9 cellular contexts compared by ENCODE assay signal in the genomic region with DNA sequence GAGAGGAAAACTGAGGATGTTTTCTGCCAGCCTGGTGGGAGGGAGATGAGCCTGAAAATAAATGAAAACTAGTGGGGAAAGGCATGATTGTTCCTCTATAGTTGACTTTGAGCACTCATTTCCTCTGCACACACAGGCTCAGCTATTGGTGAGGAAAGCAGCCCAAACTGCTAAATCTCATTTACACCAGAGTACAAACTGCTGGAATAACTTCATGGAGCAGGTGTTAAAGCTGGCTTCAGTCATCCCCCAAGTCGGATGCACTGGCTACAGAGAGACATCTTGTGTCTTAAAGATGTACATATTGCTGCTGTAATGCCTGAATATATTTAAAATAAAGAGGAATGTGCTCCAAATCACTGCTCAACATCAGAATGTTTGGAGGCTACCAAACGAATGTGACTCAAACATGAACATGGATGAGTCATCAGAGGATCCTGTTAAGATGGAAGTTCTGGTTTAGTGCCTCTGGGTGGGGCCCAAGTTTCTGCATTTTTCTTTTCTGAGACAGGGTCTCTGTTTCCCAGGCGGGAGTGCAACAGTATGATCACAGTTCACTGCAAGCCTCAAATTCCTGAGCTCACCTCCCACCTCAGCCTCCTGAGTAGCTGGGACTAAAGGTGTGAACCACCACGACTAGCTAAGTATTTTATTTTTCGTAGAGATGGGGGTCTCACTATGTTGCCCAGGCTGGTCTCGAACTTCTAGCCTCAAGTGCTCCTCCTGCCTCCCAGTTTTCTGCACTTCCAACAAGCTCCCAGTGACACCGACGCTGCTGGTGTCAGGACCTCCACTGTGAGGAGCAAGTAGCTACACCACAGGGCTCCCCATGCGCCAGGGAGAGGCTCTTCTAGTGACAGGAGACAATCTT.
DNase-seq lines count a peak whose midpoint lies in the region; ATAC-seq and TF ChIP-seq lines count a peak whose summit lies in the region.
"Had no signal": no experiment of that assay in that cellular context is flagged by ENCODE, and none has a peak within 500 bp of the region (broad histone marks: within the 10 kb centered on the region; RNA-seq: fewer than 3 reads in every experiment).

No MANE protein-coding gene starts in this region.

- H3K9me3 Mint-ChIP-seq in activated T-cell treated with anti-CD3 and anti-CD28 coated beads, Interleukin-2, amount 50 U/mL, for 72 hours: no peaks in the 10 kb centered on the region

- POLR2A ChIA-PET in Panc1 (lab: Charles Lee): no interaction called here

- H3K27me3 Mint-ChIP-seq in activated T-cell treated with anti-CD3 and anti-CD28 coated beads, Interleukin-2, amount 50 U/mL, for 72 hours (ENCODE audit: low read depth): no peaks in the 10 kb centered on the region

- no peak for TF ChIP-seq CTCF in Panc1 (IDR thresholded peaks at IDR 0.05)

- peaks cover 16% of the 10 kb centered on the region for H3K4me1 Mint-ChIP-seq in activated T-cell treated with anti-CD3 and anti-CD28 coated beads, Interleukin-2, amount 50 U/mL, for 72 hours (ENCODE audit: low read depth)

- H3K27me3 ChIP-seq in Panc1 (ENCODE audit: control insufficient read depth, insufficient read depth, low read length) (no peaks in the 10 kb centered on the region), aorta (ENCODE audit: control insufficient read depth in 1 of 2, insufficient read depth in 2 of 2, low read length in 1 of 2) (no peaks in the 10 kb centered on the region)

- CTCF ChIA-PET in Panc1 (lab: Charles Lee): no interaction called here

- no peaks in the 10 kb centered on the region for H3K9me3 ChIP-seq in Panc1 (ENCODE audit: control insufficient read depth, insufficient read depth, low read depth, low read length)
- no peaks in the 10 kb centered on the region for H3K9me3 ChIP-seq in aorta (ENCODE audit: control insufficient read depth, low read length)
- H3K9me3 ChIP-seq: Caco-2 had no signal

- in situ Hi-C loops in Panc1 (cut with HindIII; ENCODE audit: low pct_unique_long_range_greater_than_20kb, low sequenced_read_pairs): no loop called here

- H3K27ac ChIP-seq in Panc1 (ENCODE audit: low read length): no peak overlapping the region
- no peak overlapping the region for H3K27ac ChIP-seq in aorta (ENCODE audit: low read depth in 1 of 2, low read length in 2 of 2)

- peak; percentile 86 for ATAC-seq in activated T-cell treated with anti-CD3 and anti-CD28 coated beads, Interleukin-2, amount 50 U/mL, for 72 hours (replicated peaks in 1 of 2)
- ATAC-seq in Panc1 (no peak), esophagus mucosa (peak; percentile 65), GM18519 (IDR thresholded peaks at IDR 0.05; ENCODE audit: low FRiP score, unreplicated experiment) (no peak), aorta (ENCODE audit: low FRiP score) (no peak)

- BruUV-seq in Panc1 (replicated peaks; lab: Mats Ljungman, UMichigan): no TSS peak

- intact Hi-C loops in Panc1 (cut with micrococcal nuclease; ENCODE audit: unreplicated experiment) (no loop called here), aorta (cut with DNase I) (no loop called here)

- no peak overlapping the region for H3K4me3 ChIP-seq in Panc1 (ENCODE audit: low read depth in 2 of 2, low read length in 2 of 2)
- no peak overlapping the region for H3K4me3 ChIP-seq in aorta (ENCODE audit: low read length in 2 of 2)

- peaks cover 3 to 28% of the 10 kb centered on the region in 2 donors for H3K36me3 Mint-ChIP-seq in activated T-cell treated with anti-CD3 and anti-CD28 coated beads, Interleukin-2, amount 50 U/mL, for 72 hours (ENCODE audit: insufficient read depth in 2 of 2)

- H3K4me1 ChIP-seq in Panc1 (ENCODE audit: control insufficient read depth, insufficient read depth, low read length) (no peaks in the 10 kb centered on the region), aorta (ENCODE audit: control insufficient read depth in 1 of 2, insufficient read depth in 2 of 2, low read length in 2 of 2) (no peaks in the 10 kb centered on the region)
- H3K4me1 ChIP-seq: Caco-2 had no signal

- H3K4me3 Mint-ChIP-seq in activated T-cell treated with anti-CD3 and anti-CD28 coated beads, Interleukin-2, amount 50 U/mL, for 72 hours: no peak overlapping the region

- peak overlapping the region; percentile 44 for H3K27ac Mint-ChIP-seq in activated T-cell treated with anti-CD3 and anti-CD28 coated beads, Interleukin-2, amount 50 U/mL, for 72 hours

- 71 to 75% methylated on average over 9 of the region's 9 CpGs for WGBS in aorta, 2 donors

- peak in 1 of 2 donors; percentile 22 for DNase-seq in activated T-cell treated with anti-CD3 and anti-CD28 coated beads, Interleukin-2, amount 50 U/mL, for 72 hours
- DNase-seq in activated T-cell treated with anti-CD3 and anti-CD28 coated beads for 4 hours (no peak), Panc1 (ENCODE audit: low read depth, low spot score) (peak; percentile 7), smooth muscle cell of the brain vasculature (ENCODE audit: low read depth, low spot score) (peak; percentile 21), OCI-M1 (lab: John Stamatoyannopoulos, UW) (no peak), aorta (no peak)
- DNase-seq: Caco-2 had no signal

- H3K36me3 ChIP-seq in Panc1 (ENCODE audit: control insufficient read depth, insufficient read depth, low read length): no peaks in the 10 kb centered on the region
- H3K36me3 ChIP-seq in aorta (ENCODE audit: control insufficient read depth in 1 of 2, insufficient read depth in 2 of 2, low read length in 1 of 2): no peaks in the 10 kb centered on the region

Comparison
In these comparisons a context has a peak if more than half of its experiments do, and no peak if none do; other contexts are left out.
1. ATAC-seq: peak in activated T-cell treated with anti-CD3 and anti-CD28 coated beads, Interleukin-2, amount 50 U/mL, for 72 hours (2 of 2) and esophagus mucosa (single experiment); none in Panc1 (single experiment), GM18519 (single experiment) and aorta (single experiment).
2. DNase-seq: peak in Panc1 (single experiment) and smooth muscle cell of the brain vasculature (single experiment); none in activated T-cell treated with anti-CD3 and anti-CD28 coated beads for 4 hours (single experiment), OCI-M1 (single experiment) and aorta (0 of 2).